16 cellular contexts compared by ENCODE assay signal in genomic region chr6:138529510-138529909, GRCh38. TPM values are rescaled to one million over a fixed set of nuclear protein-coding genes. Genes with fewer than 3 reads are reported as not detected.
A peak's percentile ranks its signal among the peaks of the same experiment; 100 is the strongest.
DNase-seq lines count a peak whose midpoint lies in the region; FAIRE-seq and TF ChIP-seq lines count a peak whose summit lies in the region.
"Had no signal": no experiment of that assay in that cellular context is flagged by ENCODE, and none has a peak within 500 bp of the region (broad histone marks: within the 10 kb centered on the region; RNA-seq: fewer than 3 reads in every experiment).

No MANE protein-coding gene starts in this region.

- H3K14ac ChIP-seq in H1 (ENCODE audit: insufficient read length), result no peak overlapping the region

- no peak for FAIRE-seq in H1 (lab: Jason Lieb, UNC)

- peaks cover 1% of the 10 kb centered on the region; the same call in 1 of the 2 replicates for H3K23me2 ChIP-seq in H1 (ENCODE audit: low read depth, low read length)

- TF ChIP-seq RAD21 in H1 (IDR thresholded peaks at IDR 0.05 in 1 of 2, conservative IDR thresholded peaks at IDR 0.05 in 1 of 2; ENCODE audit: low read depth in 2 of 2, low read length in 2 of 2), result peak in 1 of 2 experiments; percentile 11; a peak in 1 of 4 replicates

- H2BK120ac ChIP-seq in H1 (replicated peaks; ENCODE audit: low read depth, low read length) (no peak overlapping the region), mesendoderm (ENCODE audit: low read depth, low read length) (no peak overlapping the region)

- H3K23ac ChIP-seq in H1 (ENCODE audit: insufficient read length), result no peak overlapping the region
- H3K23ac ChIP-seq in mesendoderm (ENCODE audit: low read length), result no peak overlapping the region

- WGBS in H1 (ENCODE audit: extremely low coverage in 1 of 2, insufficient coverage in 1 of 2, insufficient read length in 1 of 2, insufficient replicate concordance in 2 of 2, low coverage in 1 of 2, low lambda C conversion rate in 2 of 2, missing lambda C conversion rate in 1 of 2), 2 experiments, result 81% methylated on average over 3 of the region's 3 CpGs; no CpG with 5 or more reads in 1 of the 2 experiments
- no CpG with 5 or more reads among the region's 3 CpGs for WGBS in mesendoderm (ENCODE audit: extremely low coverage, insufficient coverage, low lambda C conversion rate)
- WGBS in esophagus muscularis mucosa, result 90% methylated on average over 3 of the region's 3 CpGs

- H3K9ac ChIP-seq in H1 (replicated peaks in 1 of 4; ENCODE audit: extremely low read depth in 1 of 4, low read depth in 3 of 4, low read length in 3 of 4), result no peak overlapping the region
- no peak overlapping the region for H3K9ac ChIP-seq in mesendoderm (ENCODE audit: low read length)

- no peaks in the 10 kb centered on the region; the same call in 1 of the 2 replicates for H3K79me1 ChIP-seq in H1 (ENCODE audit: low read depth, low read length)
- peaks cover 12% of the 10 kb centered on the region for H3K79me1 ChIP-seq in mesendoderm (ENCODE audit: low read length)

- H2BK20ac ChIP-seq in H1 (ENCODE audit: low read length), result no peak overlapping the region

- H3K36me3 ChIP-seq in H1 (ENCODE audit: control insufficient read depth in 2 of 4, insufficient read depth in 4 of 4, low read length in 3 of 4) (no peaks in the 10 kb centered on the region), mesendoderm (ENCODE audit: control insufficient read depth, insufficient read depth, low read length) (no peaks in the 10 kb centered on the region), esophagus muscularis mucosa (no peaks in the 10 kb centered on the region), Peyer's patch (no peaks in the 10 kb centered on the region)
- H3K36me3 ChIP-seq: breast epithelium, neutrophil, thoracic aorta had no signal

- H2BK12ac ChIP-seq in H1 (ENCODE audit: low read depth, low read length), result no peak overlapping the region

- no peak overlapping the region for H3K4ac ChIP-seq in H1 (replicated peaks; ENCODE audit: insufficient read length, low read depth, low read length)
- no peak overlapping the region for H3K4ac ChIP-seq in mesendoderm (ENCODE audit: low read depth, low read length)

- no peaks in the 10 kb centered on the region for H4K20me1 ChIP-seq in H1 (replicated peaks in 1 of 2; ENCODE audit: control insufficient read depth in 1 of 2, insufficient read depth in 2 of 2, low read length in 2 of 2)

- TF ChIP-seq POLR2A in H1 (IDR thresholded peaks at IDR 0.05; ENCODE audit: control extremely low read depth in 1 of 2, low read depth in 2 of 2, low read length in 2 of 2) (no peak), esophagus muscularis mucosa (IDR thresholded peaks at IDR 0.05; ENCODE audit: low read depth) (no peak), Peyer's patch (IDR thresholded peaks at IDR 0.05) (no peak)

- H3K18ac ChIP-seq in H1 (ENCODE audit: extremely low read depth, low read length) (no peak overlapping the region), mesendoderm (ENCODE audit: low read length) (no peak overlapping the region)

- TF ChIP-seq CTCF in H1 (IDR thresholded peaks at IDR 0.05; ENCODE audit: control extremely low read depth in 1 of 3, insufficient read depth in 1 of 3, low read depth in 1 of 3, low read length in 3 of 3), result peak in 2 of 3 experiments; percentile 24 to 30; a peak in 2 of 4 replicates
- no peak for TF ChIP-seq CTCF in esophagus muscularis mucosa (IDR thresholded peaks at IDR 0.05)
- no peak for TF ChIP-seq CTCF in Peyer's patch (IDR thresholded peaks at IDR 0.05)

- no peak overlapping the region for H3K56ac ChIP-seq in H1 (replicated peaks; ENCODE audit: insufficient read length, low read depth, low read length)
- no peak overlapping the region for H3K56ac ChIP-seq in mesendoderm (ENCODE audit: low read length)

- H4K8ac ChIP-seq in H1 (ENCODE audit: extremely low read depth, insufficient read depth, low read length), result no peak overlapping the region
- H4K8ac ChIP-seq in mesendoderm (ENCODE audit: low read depth, low read length), result no peak overlapping the region

- no peak overlapping the region for H2AFZ ChIP-seq in H1 (ENCODE audit: low read length)

- no peak overlapping the region for H4K91ac ChIP-seq in H1 (replicated peaks; ENCODE audit: insufficient read length, low read length)

- H2BK15ac ChIP-seq in H1 (ENCODE audit: low read length), result no peak overlapping the region
- no peak overlapping the region for H2BK15ac ChIP-seq in mesendoderm (replicated peaks; ENCODE audit: low read depth)

- intact Hi-C loops in esophagus muscularis mucosa (cut with DNase I), result no loop called here

- no peak overlapping the region for H2BK5ac ChIP-seq in H1 (ENCODE audit: low read depth, low read length)
- no peak overlapping the region for H2BK5ac ChIP-seq in mesendoderm (ENCODE audit: low read length)

- TF ChIP-seq EP300 in H1 (IDR thresholded peaks at IDR 0.05; ENCODE audit: borderline replicate concordance in 1 of 2, low read depth in 2 of 2, low read length in 2 of 2) (no peak), esophagus muscularis mucosa (IDR thresholded peaks at IDR 0.05) (no peak)

- H3K79me2 ChIP-seq in H1 (ENCODE audit: control insufficient read depth in 1 of 2, insufficient read depth in 2 of 2, low read length in 2 of 2) (no peaks in the 10 kb centered on the region; a peak in 1 of 4 replicates), mesendoderm (ENCODE audit: control insufficient read depth, insufficient read depth, low read length) (peaks cover 10% of the 10 kb centered on the region)

- no peak overlapping the region for H3K27ac ChIP-seq in H1 (ENCODE audit: low read depth, low read length)
- no peak overlapping the region for H3K27ac ChIP-seq in mesendoderm (ENCODE audit: low read depth, low read length)
- no peak overlapping the region for H3K27ac ChIP-seq in esophagus muscularis mucosa (replicated peaks in 1 of 4)
- no peak overlapping the region for H3K27ac ChIP-seq in Peyer's patch
- H3K27ac ChIP-seq: breast epithelium, neutrophil, thoracic aorta had no signal

- DNase-seq in ELF-1 (ENCODE audit: low read depth, low spot score) (peak; percentile 42), MV-4-11 (lab: John Stamatoyannopoulos, UW) (peak; percentile 68), H1 (ENCODE audit: low read depth in 1 of 2, low spot score in 2 of 2) (no peak), mesendoderm (peak; percentile 72), esophagus muscularis mucosa (ENCODE audit: extremely low spot score) (no peak), SKM-1 (lab: John Stamatoyannopoulos, UW; ENCODE audit: unreplicated experiment) (no peak), Peyer's patch (no peak)
- DNase-seq: activated CD4-positive, alpha-beta T cell treated with anti-CD3 and anti-CD28 coated beads for 36 hours; activated naive CD8-positive, alpha-beta T cell treated with anti-CD3 and anti-CD28 coated beads, Interleukin-2, amount 10 ng/mL, durations not matched to agents 7 days and 5 days; dorsolateral prefrontal cortex; NCI-H1436 treated with DMSO at 0.1 percent for 48 hours; NCI-H2171; T1000 had no signal

- H4K5ac ChIP-seq in H1 (ENCODE audit: insufficient read length, low read depth, low read length) (no peak overlapping the region), mesendoderm (ENCODE audit: low read length) (no peak overlapping the region)

- CTCF ChIA-PET in H1 (lab: Charles Lee; ENCODE audit: partially characterized antibody), result interaction anchor here (0.6 to 1.5 kb wide), 6 partner anchors 9 to 102 kb away, joined by 3 to 4 read pairs (median 4); no protein-coding TSS in a partner anchor

- H2AK5ac ChIP-seq in H1 (ENCODE audit: low read depth, low read length) (no peak overlapping the region), mesendoderm (ENCODE audit: low read length) (no peak overlapping the region)

- no peak overlapping the region for H3K4me3 ChIP-seq in H1 (ENCODE audit: extremely low read depth in 1 of 4, insufficient read depth in 2 of 4, low read depth in 3 of 4, low read length in 4 of 4)
- no peak overlapping the region for H3K4me3 ChIP-seq in mesendoderm (ENCODE audit: low read length)
- no peak overlapping the region for H3K4me3 ChIP-seq in esophagus muscularis mucosa
- no peak overlapping the region for H3K4me3 ChIP-seq in Peyer's patch
- H3K4me3 ChIP-seq: breast epithelium, dorsolateral prefrontal cortex, thoracic aorta had no signal

- no peak overlapping the region for H3K4me2 ChIP-seq in H1 (ENCODE audit: insufficient read depth in 1 of 2, low read depth in 2 of 2, low read length in 2 of 2)
- no peak overlapping the region for H3K4me2 ChIP-seq in mesendoderm (ENCODE audit: low read length)

- POLR2A ChIA-PET in H1 (lab: Charles Lee; ENCODE audit: partially characterized antibody), result no interaction called here

- H3K9me3 ChIP-seq in H1 (ENCODE audit: insufficient read depth in 2 of 2, low read depth in 1 of 2, low read length in 1 of 2) (no peaks in the 10 kb centered on the region), esophagus muscularis mucosa (no peaks in the 10 kb centered on the region), Peyer's patch (no peaks in the 10 kb centered on the region)
- H3K9me3 ChIP-seq: breast epithelium, neutrophil, thoracic aorta had no signal

- H3K27me3 ChIP-seq in H1 (replicated peaks in 1 of 4; ENCODE audit: control insufficient read depth in 3 of 4, extremely low read depth in 1 of 4, insufficient read depth in 3 of 4, low read length in 3 of 4) (no peaks in the 10 kb centered on the region), mesendoderm (ENCODE audit: insufficient read depth, low read length, poor library complexity) (no peaks in the 10 kb centered on the region), esophagus muscularis mucosa (no peaks in the 10 kb centered on the region), Peyer's patch (no peaks in the 10 kb centered on the region)
- H3K27me3 ChIP-seq: breast epithelium, neutrophil had no signal

- H3K4me1 ChIP-seq in H1 (replicated peaks in 1 of 4; ENCODE audit: control insufficient read depth in 3 of 4, insufficient read depth in 4 of 4, low read length in 3 of 4), result peaks cover 1 to 10% (median 3%) of the 10 kb centered on the region in 4 experiments; a peak in 4 of 7 replicates
- H3K4me1 ChIP-seq in mesendoderm (ENCODE audit: control insufficient read depth, low read depth, low read length), result peaks cover 10% of the 10 kb centered on the region
- peaks cover 0 to 14% (median 11%) of the 10 kb centered on the region in 4 donors for H3K4me1 ChIP-seq in esophagus muscularis mucosa
- no peaks in the 10 kb centered on the region for H3K4me1 ChIP-seq in Peyer's patch
- H3K4me1 ChIP-seq: breast epithelium had no signal

RNA-seq across cellular contexts. Expression of gene NHSL1, which starts 30.2 kb away (rescaled TPM):
- 27.2 and 32.4 TPM in 2 replicates for total RNA-seq in H1 (2021; fragmentation: NEBNext Ultra II Directional; extraction: Animal tissue kit (Norgen Biotek cat#: 25700))
- polyA plus RNA-seq in H1 (2011; rRNA removed), result 7.2 and 12.5 TPM in 2 replicates
- 6.4 TPM for polyA plus RNA-seq in H1 (2011; cell fraction: cytosol; rRNA removed)
- 23.6 TPM for polyA plus RNA-seq in H1 (2011; cell fraction: nucleus; rRNA removed)
- polyA plus RNA-seq in H1 (2012, experiment 1 of 2), result 12.8 to 15.6 TPM (median 13.8 TPM) in 4 replicates
- 6.8 TPM for polyA plus RNA-seq in H1 (2012, experiment 2 of 2)
- 17.0 TPM for polyA plus RNA-seq in H1 (2013, experiment 1 of 2)
- polyA plus RNA-seq in H1 (2013, experiment 2 of 2), result 16.4 TPM
- 50.6 and 61.0 TPM in 2 replicates for polyA minus RNA-seq in H1 (2011; rRNA and poly(A)+ RNA removed)
- 24.7 TPM for polyA minus RNA-seq in H1 (2011; cell fraction: cytosol; rRNA and poly(A)+ RNA removed)
- polyA minus RNA-seq in H1 (2011; cell fraction: nucleus; rRNA and poly(A)+ RNA removed), result 58.6 TPM
- polyA plus RNA-seq in mesendoderm (2013, experiment 1 of 2), result 23.1 TPM
- polyA plus RNA-seq in mesendoderm (2013, experiment 2 of 2), result 23.1 TPM
- 10 to 100 TPM in 3 of 4 donors, 1 to 10 TPM in 1; 8.6 to 15.6 (median 11.7) TPM for total RNA-seq in esophagus muscularis mucosa
- 100 to 1,000 TPM in 3 of 4 donors, 10 to 100 TPM in 1; 48.7 to 187 (median 160) TPM for total RNA-seq in Peyer's patch

Comparison
In these comparisons a context has a peak if more than half of its experiments do, and no peak if none do; other contexts are left out.
1. DNase-seq: peak in ELF-1 (single experiment), MV-4-11 (single experiment) and mesendoderm (single experiment); none in H1 (0 of 2), esophagus muscularis mucosa (single experiment), SKM-1 (single experiment) and Peyer's patch (0 of 3).
2. CTCF ChIP-seq: peak in H1 (2 of 3); none in esophagus muscularis mucosa (0 of 3) and Peyer's patch (0 of 6).